Comparison of ENCODE assay signal across 13 cellular contexts in genomic region chr22:24153959-24154358, GRCh38. TPM values are rescaled to one million over a fixed set of nuclear protein-coding genes. Genes with fewer than 3 reads are reported as not detected.
DNase-seq lines count a peak whose midpoint lies in the region; ATAC-seq and TF ChIP-seq lines count a peak whose summit lies in the region.
"Had no signal": no experiment of that assay in that cellular context is flagged by ENCODE, and none has a peak within 500 bp of the region (broad histone marks: within the 10 kb centered on the region; RNA-seq: fewer than 3 reads in every experiment).

No MANE protein-coding gene starts in this region.

- H3K36me3 ChIP-seq in left lung (peaks cover 0 to 8% of the 10 kb centered on the region in 2 donors), upper lobe of left lung (no peaks in the 10 kb centered on the region)
- H3K36me3 ChIP-seq: HAP-1, uterus had no signal

- H3K4me3 Mint-ChIP-seq in activated naive CD4-positive, alpha-beta T cell treated with anti-CD3 and anti-CD28 coated beads, Interleukin-2, amount 10 ng/mL, durations not matched to agents 7 days and 5 days = peak overlapping the region; percentile 84
- peak overlapping the region; percentile 45 for H3K4me3 Mint-ChIP-seq in activated B cell treated with CpG ODN at 0.5 μM for 24 hours

- DNase-seq in activated naive CD4-positive, alpha-beta T cell treated with anti-CD3 and anti-CD28 coated beads, Interleukin-2, amount 10 ng/mL, durations not matched to agents 7 days and 5 days = peak; percentile 41
- DNase-seq in activated naive CD4-positive, alpha-beta T cell treated with anti-CD3 and anti-CD28 coated beads, Interleukin-2, amount 50 U/mL, for 16 hours = no peak
- DNase-seq in activated B cell treated with CpG ODN at 0.5 μM for 24 hours = no peak
- no peak for DNase-seq in left lung
- DNase-seq in upper lobe of left lung = no peak
- no peak for DNase-seq in COLO668 (lab: John Stamatoyannopoulos, UW; ENCODE audit: unreplicated experiment)
- no peak for DNase-seq in inferior parietal cortex (ENCODE audit: extremely low spot score)
- no peak for DNase-seq in SHP77 (lab: John Stamatoyannopoulos, UW)
- DNase-seq: amniotic stem cell, left cardiac atrium, nucleus accumbens, uterus had no signal

- H3K27ac ChIP-seq in left lung = peak overlapping the region; percentile 2 to 91
- H3K27ac ChIP-seq in upper lobe of left lung = peak overlapping the region; percentile 20 to 90 (median 68)
- H3K27ac ChIP-seq: uterus had no signal

- CTCF ChIA-PET in activated naive CD4-positive, alpha-beta T cell treated with anti-CD3 and anti-CD28 coated beads, Interleukin-2, amount 10 ng/mL, durations not matched to agents 7 days and 5 days (lab: Charles Lee) = interaction anchor here (0.8 to 3.8 kb wide), 6 partner anchors 8 to 260 kb away, joined by 3 to 24 read pairs (median 8); partner anchors contain the start of gene MIF
- CTCF ChIA-PET in activated B cell treated with CpG ODN at 0.5 μM for 24 hours (lab: Charles Lee) = no interaction called here

- no peaks in the 10 kb centered on the region for H3K9me3 ChIP-seq in left lung
- no peaks in the 10 kb centered on the region for H3K9me3 ChIP-seq in upper lobe of left lung
- H3K9me3 ChIP-seq: HAP-1, uterus had no signal

- H3K4me1 ChIP-seq in left lung (peaks cover 34 to 64% of the 10 kb centered on the region in 2 donors), upper lobe of left lung (peaks cover 43 to 64% (median 60%) of the 10 kb centered on the region in 4 donors)

- no peak for TF ChIP-seq CTCF in activated B cell treated with CpG ODN at 0.5 μM for 24 hours (IDR thresholded peaks at IDR 0.05)
- TF ChIP-seq CTCF in left lung (IDR thresholded peaks at IDR 0.05) = no peak
- TF ChIP-seq CTCF in upper lobe of left lung (IDR thresholded peaks at IDR 0.05) = no peak

- H3K27me3 ChIP-seq in left lung (no peaks in the 10 kb centered on the region), upper lobe of left lung (no peaks in the 10 kb centered on the region)
- H3K27me3 ChIP-seq: uterus had no signal

- no peaks in the 10 kb centered on the region for H3K9me3 Mint-ChIP-seq in activated naive CD4-positive, alpha-beta T cell treated with anti-CD3 and anti-CD28 coated beads, Interleukin-2, amount 10 ng/mL, durations not matched to agents 7 days and 5 days
- no peaks in the 10 kb centered on the region for H3K9me3 Mint-ChIP-seq in activated B cell treated with CpG ODN at 0.5 μM for 24 hours

- no peak for ATAC-seq in activated B cell treated with CpG ODN at 0.5 μM for 24 hours (ENCODE audit: low read depth)
- no peak for ATAC-seq in left lung
- ATAC-seq in upper lobe of left lung (ENCODE audit: low FRiP score in 2 of 2) = no peak
- ATAC-seq: left cardiac atrium had no signal

- no peaks in the 10 kb centered on the region for H3K27me3 Mint-ChIP-seq in activated naive CD4-positive, alpha-beta T cell treated with anti-CD3 and anti-CD28 coated beads, Interleukin-2, amount 10 ng/mL, durations not matched to agents 7 days and 5 days
- H3K27me3 Mint-ChIP-seq in activated B cell treated with CpG ODN at 0.5 μM for 24 hours = no peaks in the 10 kb centered on the region

- H3K4me1 Mint-ChIP-seq in activated naive CD4-positive, alpha-beta T cell treated with anti-CD3 and anti-CD28 coated beads, Interleukin-2, amount 10 ng/mL, durations not matched to agents 7 days and 5 days = peaks cover 67% of the 10 kb centered on the region
- H3K4me1 Mint-ChIP-seq in activated B cell treated with CpG ODN at 0.5 μM for 24 hours = peaks cover 57% of the 10 kb centered on the region

- TF ChIP-seq EP300 in upper lobe of left lung (IDR thresholded peaks at IDR 0.05) = no peak

- H3K4me3 ChIP-seq in left lung (no peak overlapping the region), upper lobe of left lung (no peak overlapping the region)
- H3K4me3 ChIP-seq: HAP-1, uterus had no signal

- POLR2A ChIA-PET in activated B cell treated with CpG ODN at 0.5 μM for 24 hours (lab: Charles Lee) = interaction anchor here (1.1 kb wide), 2 partner anchors 10 to 21 kb away, joined by 3 to 4 read pairs; no protein-coding TSS in a partner anchor

- intact Hi-C loops in activated B cell treated with CpG ODN at 0.5 μM for 24 hours (cut with micrococcal nuclease) = loop anchor here (10.0 kb wide), 1 partner anchor 121 kb away; the partner anchor contains the start of gene SPECC1L
- intact Hi-C loops in left lung (cut with DNase I) = no loop called here

- WGBS in upper lobe of left lung, 2 donors = 75 to 81% methylated on average over 4 to 7 of the region's 7 CpGs

- peak overlapping the region; percentile 99 for H3K27ac Mint-ChIP-seq in activated naive CD4-positive, alpha-beta T cell treated with anti-CD3 and anti-CD28 coated beads, Interleukin-2, amount 10 ng/mL, durations not matched to agents 7 days and 5 days
- peak overlapping the region; percentile 72 for H3K27ac Mint-ChIP-seq in activated B cell treated with CpG ODN at 0.5 μM for 24 hours

- peaks cover 34% of the 10 kb centered on the region for H3K36me3 Mint-ChIP-seq in activated naive CD4-positive, alpha-beta T cell treated with anti-CD3 and anti-CD28 coated beads, Interleukin-2, amount 10 ng/mL, durations not matched to agents 7 days and 5 days
- H3K36me3 Mint-ChIP-seq in activated B cell treated with CpG ODN at 0.5 μM for 24 hours (ENCODE audit: low read depth) = peaks cover 5% of the 10 kb centered on the region

- no peak for TF ChIP-seq POLR2A in upper lobe of left lung (IDR thresholded peaks at IDR 0.05)

RNA-seq across cellular contexts. Expression of gene SUSD2, which starts 27.3 kb away (rescaled TPM):
- total RNA-seq in activated B cell treated with CpG ODN at 0.5 μM for 24 hours (0.39 and 0.93 TPM in 2 replicates), left lung (100 to 1,000 TPM in 1 of 2 donors, 10 to 100 TPM in 1; 63.2 to 374 TPM), upper lobe of left lung (100 to 1,000 TPM; 191 to 645 (median 348) TPM)

Comparison
In these comparisons a context has a peak if more than half of its experiments do, and no peak if none do; other contexts are left out.
1. RNA of gene SUSD2, which starts 27.3 kb away (total RNA-seq): 191 to 645 TPM in upper lobe of left lung and 63.2 to 374 TPM in left lung; 0.39 to 0.93 TPM in activated B cell treated with CpG ODN at 0.5 μM for 24 hours; every median in the first group is over 10 times any median in the second.